8 cellular contexts compared by ENCODE assay signal in genomic region chr1:28359592-28360239, GRCh38. TPM values are rescaled to one million over a fixed set of nuclear protein-coding genes. Genes with fewer than 3 reads are reported as not detected.
DNase-seq lines count a peak whose midpoint lies in the region; ATAC-seq and TF ChIP-seq lines count a peak whose summit lies in the region.

No MANE protein-coding gene starts in this region.

- intact Hi-C loops in PC-3 (cut with micrococcal nuclease): loop anchor here (5.0 kb wide), 2 partner anchors 48 to 243 kb away; no protein-coding TSS in a partner anchor
- intact Hi-C loops in testis (cut with DNase I; ENCODE audit: low total_unique reads): no loop called here

- no peak for TF ChIP-seq POLR2A in testis (IDR thresholded peaks at IDR 0.05)

- H3K27me3 Mint-ChIP-seq in neural progenitor cell (ENCODE audit: insufficient read depth, low read depth): peaks cover 6% of the 10 kb centered on the region

- H3K4me3 ChIP-seq in PC-3 (ENCODE audit: low read length): no peak overlapping the region
- H3K4me3 ChIP-seq in neural progenitor cell: no peak overlapping the region
- no peak overlapping the region for H3K4me3 ChIP-seq in testis

- H3K4me1 Mint-ChIP-seq in neural progenitor cell: no peaks in the 10 kb centered on the region

- H3K27ac Mint-ChIP-seq in neural progenitor cell: no peak overlapping the region

- H3K4me1 ChIP-seq in PC-3 (ENCODE audit: insufficient read depth, low read length): peaks cover 7% of the 10 kb centered on the region
- H3K4me1 ChIP-seq in neural progenitor cell: no peaks in the 10 kb centered on the region
- no peaks in the 10 kb centered on the region for H3K4me1 ChIP-seq in testis

- no peak overlapping the region for H2AFZ ChIP-seq in PC-3 (ENCODE audit: low read length)
- H2AFZ ChIP-seq in neural progenitor cell (replicated peaks): no peak overlapping the region

- H3K79me2 ChIP-seq in PC-3 (ENCODE audit: low read length) (no peaks in the 10 kb centered on the region), neural progenitor cell (ENCODE audit: low read depth) (no peaks in the 10 kb centered on the region)

- peak; percentile 81 for TF ChIP-seq CTCF in PC-3 (conservative IDR thresholded peaks at IDR 0.05; ENCODE audit: low read depth, low read length)
- peak; percentile 79 for TF ChIP-seq CTCF in neural progenitor cell (IDR thresholded peaks at IDR 0.05)
- TF ChIP-seq CTCF in testis (IDR thresholded peaks at IDR 0.05): peak; percentile 56 to 61 (median 57)

- H3K4me3 Mint-ChIP-seq in neural progenitor cell: no peak overlapping the region

- POLR2A ChIA-PET in PC-3 (lab: Charles Lee; ENCODE audit: unreplicated experiment): no interaction called here

- H3K27me3 ChIP-seq in PC-3 (ENCODE audit: low read length): no peaks in the 10 kb centered on the region
- H3K27me3 ChIP-seq in neural progenitor cell: no peaks in the 10 kb centered on the region
- H3K27me3 ChIP-seq in testis: no peaks in the 10 kb centered on the region

- peak; percentile 87 for DNase-seq in COLO668 (lab: John Stamatoyannopoulos, UW; ENCODE audit: unreplicated experiment)
- peak; percentile 59 for DNase-seq in KG1 (lab: John Stamatoyannopoulos, UW)
- peak; percentile 78 for DNase-seq in PC-3
- DNase-seq in activated T-cell treated with anti-CD3 and anti-CD28 coated beads for 24 hours (ENCODE audit: low read depth): peak; percentile 57
- peak; percentile 45 for DNase-seq in fibroblast of gingiva (ENCODE audit: low read depth)
- DNase-seq in neural progenitor cell (ENCODE audit: low spot score): peak; percentile 69
- DNase-seq in testis: peak; percentile 86

- H3F3A ChIP-seq in PC-3 (ENCODE audit: low read length, unreplicated experiment) (no peaks in the 10 kb centered on the region), neural progenitor cell (ENCODE audit: low read depth) (no peaks in the 10 kb centered on the region)

- 57 to 63% methylated on average over 7 of the region's 7 CpGs for WGBS in testis, 2 donors

- H4K20me1 ChIP-seq in PC-3 (ENCODE audit: low read length) (no peaks in the 10 kb centered on the region), neural progenitor cell (ENCODE audit: low read depth) (no peaks in the 10 kb centered on the region)

- no TSS peak for BruUV-seq in PC-3 (replicated peaks; lab: Mats Ljungman, UMichigan)

- no peak overlapping the region for H3K27ac ChIP-seq in PC-3 (ENCODE audit: low read length)
- no peak overlapping the region for H3K27ac ChIP-seq in neural progenitor cell
- H3K27ac ChIP-seq in testis: no peak overlapping the region

- no peaks in the 10 kb centered on the region for H3K9me3 Mint-ChIP-seq in neural progenitor cell

- H3K36me3 ChIP-seq in PC-3 (ENCODE audit: low read depth, low read length): no peaks in the 10 kb centered on the region
- H3K36me3 ChIP-seq in neural progenitor cell: no peaks in the 10 kb centered on the region
- no peaks in the 10 kb centered on the region for H3K36me3 ChIP-seq in testis (ENCODE audit: low read depth, missing control alignments)

- H3K9me3 ChIP-seq in PC-3 (ENCODE audit: low read length): no peaks in the 10 kb centered on the region
- H3K9me3 ChIP-seq in neural progenitor cell (ENCODE audit: low read depth): no peaks in the 10 kb centered on the region
- no peaks in the 10 kb centered on the region for H3K9me3 ChIP-seq in testis

- H3K4me2 ChIP-seq in PC-3 (ENCODE audit: low read length) (no peak overlapping the region), neural progenitor cell (no peak overlapping the region)

- ATAC-seq in PC-3 (peak; percentile 78), HG02642 (IDR thresholded peaks at IDR 0.05; ENCODE audit: poor library complexity, unreplicated experiment) (no peak)

- H3K36me3 Mint-ChIP-seq in neural progenitor cell: no peaks in the 10 kb centered on the region

- no peak overlapping the region for H3K9ac ChIP-seq in PC-3 (ENCODE audit: low read length)
- H3K9ac ChIP-seq in neural progenitor cell: no peak overlapping the region

- no peaks in the 10 kb centered on the region for H3K9me2 ChIP-seq in PC-3 (replicated peaks; ENCODE audit: low read length)

- CTCF ChIA-PET in PC-3 (lab: Charles Lee): interaction anchor here (0.6 to 0.7 kb wide), 4 partner anchors 8 to 111 kb away, joined by 3 to 4 read pairs (median 4); no protein-coding TSS in a partner anchor

RNA-seq across cellular contexts. Expression of gene PHACTR4, which starts 9.8 kb away (rescaled TPM):
- total RNA-seq in PC-3 (2014; rRNA removed) (9.1 and 12.7 TPM in 2 replicates), neural progenitor cell (ENCODE audit: low replicate concordance) (22.3 and 34.0 TPM in 2 replicates), testis (10 to 100 TPM; 40.9 to 51.8 TPM)
- 33.1 TPM for polyA plus RNA-seq in testis (ENCODE audit: insufficient read depth, low read depth, low replicate concordance)

RNA-seq across cellular contexts. Expression of gene MED18, which starts 30.9 kb away (rescaled TPM):
- 10.1 and 13.6 TPM in 2 replicates for total RNA-seq in PC-3 (2014; rRNA removed)
- 16.9 and 27.3 TPM in 2 replicates for total RNA-seq in neural progenitor cell (ENCODE audit: low replicate concordance)
- 10 to 100 TPM; 17.0 to 19.9 TPM for total RNA-seq in testis
- 18.0 TPM for polyA plus RNA-seq in testis (ENCODE audit: insufficient read depth, low read depth, low replicate concordance)
